16 cellular contexts compared by ENCODE assay signal in genomic region chr12:27024291-27024690, GRCh38. TPM values are rescaled to one million over a fixed set of nuclear protein-coding genes. Genes with fewer than 3 reads are reported as not detected.
DNase-seq lines count a peak whose midpoint lies in the region; ATAC-seq, FAIRE-seq and TF ChIP-seq lines count a peak whose summit lies in the region.
"Had no signal": no experiment of that assay in that cellular context is flagged by ENCODE, and none has a peak within 500 bp of the region (broad histone marks: within the 10 kb centered on the region; RNA-seq: fewer than 3 reads in every experiment).

No MANE protein-coding gene starts in this region.

- peaks cover 0 to 4% (median 0%) of the 10 kb centered on the region in 8 donors for H3K9me3 Mint-ChIP-seq in CD4-positive, alpha-beta memory T cell
- no peaks in the 10 kb centered on the region for H3K9me3 Mint-ChIP-seq in IgD-negative memory B cell
- no peaks in the 10 kb centered on the region for H3K9me3 Mint-ChIP-seq in naive thymus-derived CD8-positive, alpha-beta T cell

- no peak overlapping the region for H2AFZ ChIP-seq in GM12878 (ENCODE audit: control insufficient read depth, low read depth, low read length)

- no peak for TF ChIP-seq CTCF in GM12878 (IDR thresholded peaks at IDR 0.05 in 2 of 3, conservative IDR thresholded peaks at IDR 0.05 in 1 of 3; ENCODE audit: control insufficient read depth in 2 of 3, extremely low read depth in 1 of 3, insufficient read depth in 1 of 3, low read depth in 3 of 3, low read length in 3 of 3)
- TF ChIP-seq CTCF in sigmoid colon (IDR thresholded peaks at IDR 0.05), result no peak

- no peak overlapping the region for H3K4me3 ChIP-seq in CD4-positive, alpha-beta memory T cell (ENCODE audit: low read length in 2 of 2)
- peak overlapping the region; percentile 91; the same call in 1 of the 2 replicates for H3K4me3 ChIP-seq in GM12878
- no peak overlapping the region for H3K4me3 ChIP-seq in sigmoid colon
- H3K4me3 ChIP-seq: cardiac muscle cell, MG63, mucosa of descending colon had no signal

- peaks cover 31 to 51% (median 37%) of the 10 kb centered on the region in 4 donors for H3K4me1 Mint-ChIP-seq in CD4-positive, alpha-beta memory T cell
- H3K4me1 Mint-ChIP-seq in IgD-negative memory B cell, result peaks cover 10 to 38% (median 25%) of the 10 kb centered on the region in 3 donors
- H3K4me1 Mint-ChIP-seq in naive thymus-derived CD8-positive, alpha-beta T cell, result peaks cover 14 to 50% (median 43%) of the 10 kb centered on the region in 4 donors

- FAIRE-seq in GM12878 (lab: Jason Lieb, UNC) (no peak), frontal cortex (lab: Jason Lieb, UNC) (no peak)

- H3K79me2 ChIP-seq in GM12878 (ENCODE audit: control insufficient read depth, insufficient read depth, low read length), result peaks cover 39% of the 10 kb centered on the region

- no peaks in the 10 kb centered on the region for H3K9me3 ChIP-seq in CD4-positive, alpha-beta memory T cell (ENCODE audit: control insufficient read depth in 1 of 2, low read length in 2 of 2)
- H3K9me3 ChIP-seq in GM12878 (replicated peaks; ENCODE audit: control insufficient read depth, insufficient read depth, low read length), result no peaks in the 10 kb centered on the region
- H3K9me3 ChIP-seq in sigmoid colon, result no peaks in the 10 kb centered on the region
- H3K9me3 ChIP-seq: MG63, mucosa of descending colon had no signal

- RAD21 ChIA-PET in GM12878 (lab: Charles Lee; ENCODE audit: unreplicated experiment), result interaction anchor here (1.1 to 6.8 kb wide), 4 partner anchors 10 to 281 kb away, joined by 3 to 81 read pairs (median 19); partner anchors contain the start of gene TM7SF3

- TF ChIP-seq POLR2A in GM12878 (IDR thresholded peaks at IDR 0.05; ENCODE audit: low read depth, low read length) (no peak), sigmoid colon (IDR thresholded peaks at IDR 0.05) (no peak)

- WGBS in GM12878 (ENCODE audit: insufficient coverage, insufficient replicate concordance, low lambda C conversion rate, missing lambda C conversion rate), result 96% methylated on average over 1 of the region's 1 CpG
- 88 to 93% methylated on average over 1 of the region's 1 CpG for WGBS in sigmoid colon, 2 donors

- no peak for DNase-seq in CD4-positive, alpha-beta memory T cell
- DNase-seq in GM12878 (ENCODE audit: low read depth, low spot score), result no peak
- no peak for DNase-seq in naive thymus-derived CD8-positive, alpha-beta T cell
- DNase-seq in mucosa of gallbladder (ENCODE audit: low spot score), result no peak
- no peak for DNase-seq in frontal cortex (ENCODE audit: low spot score in 2 of 2)
- no peak for DNase-seq in kidney glomerular epithelial cell (lab: John Stamatoyannopoulos, UW)
- DNase-seq in sigmoid colon, result no peak
- DNase-seq: COR-L47, MG63, mucosa of descending colon, substantia nigra had no signal

- peak overlapping the region; percentile 84 for H3K4me2 ChIP-seq in GM12878 (ENCODE audit: control insufficient read depth, insufficient read depth)

- no peak overlapping the region for H3K27ac ChIP-seq in CD4-positive, alpha-beta memory T cell (ENCODE audit: low read depth, low read length)
- H3K27ac ChIP-seq in GM12878 (ENCODE audit: control insufficient read depth, insufficient read depth) (no peak overlapping the region), sigmoid colon (no peak overlapping the region)
- H3K27ac ChIP-seq: cardiac muscle cell, HL-60, VCaP had no signal

- SMC1A ChIA-PET in GM12878 (lab: Charles Lee; ENCODE audit: uncharacterized antibody, unreplicated experiment), result interaction anchor here (1.0 to 11.1 kb wide), 8 partner anchors 9 to 293 kb away, joined by 3 to 198 read pairs (median 5); partner anchors contain the start of gene TM7SF3

- no peak for TF ChIP-seq RAD21 in GM12878 (IDR thresholded peaks at IDR 0.05; ENCODE audit: insufficient read depth, low read depth, low read length)

- H3K27me3 ChIP-seq in CD4-positive, alpha-beta memory T cell (ENCODE audit: insufficient read depth, low read length), result no peaks in the 10 kb centered on the region
- no peaks in the 10 kb centered on the region for H3K27me3 ChIP-seq in GM12878 (replicated peaks in 1 of 2; ENCODE audit: control insufficient read depth in 2 of 2, insufficient read depth in 2 of 2, low read length in 1 of 2)
- no peaks in the 10 kb centered on the region for H3K27me3 ChIP-seq in sigmoid colon
- H3K27me3 ChIP-seq: cardiac muscle cell, MG63 had no signal

- H3K4me1 ChIP-seq in CD4-positive, alpha-beta memory T cell (ENCODE audit: insufficient read depth, low read length), result peaks cover 30% of the 10 kb centered on the region
- H3K4me1 ChIP-seq in GM12878 (ENCODE audit: control insufficient read depth, insufficient read depth, low read length) (peaks cover 4% of the 10 kb centered on the region; the same call in 1 of the 2 replicates), sigmoid colon (peaks cover 0 to 27% (median 18%) of the 10 kb centered on the region in 4 donors)

- TF ChIP-seq EP300 in GM12878 (IDR thresholded peaks at IDR 0.05; ENCODE audit: borderline replicate concordance in 1 of 2, control insufficient read depth in 1 of 2, low read depth in 2 of 2, low read length in 2 of 2), result no peak
- TF ChIP-seq EP300 in sigmoid colon (IDR thresholded peaks at IDR 0.05), result no peak

- BruUV-seq in GM12878 (replicated peaks; lab: Mats Ljungman, UMichigan), result no TSS peak

- intact Hi-C loops in CD4-positive, alpha-beta memory T cell (cut with micrococcal nuclease), result loop anchor here (5.0 to 10.0 kb wide), 3 partner anchors 498 to 907 kb away; partner anchors contain the start of gene PPFIBP1
- intact Hi-C loops in GM12878 (cut with micrococcal nuclease; ENCODE audit: unreplicated experiment) (no loop called here), sigmoid colon (cut with DNase I) (loop anchor here (5.0 kb wide), 2 partner anchors 118 to 168 kb away; no protein-coding TSS in a partner anchor)

- ATAC-seq in GM12878, result no peak
- no peak for ATAC-seq in naive thymus-derived CD8-positive, alpha-beta T cell
- ATAC-seq: mucosa of descending colon, right cardiac atrium had no signal

- no peak overlapping the region for H3K9ac ChIP-seq in GM12878 (ENCODE audit: control insufficient read depth, insufficient read depth, low read length)

- POLR2A ChIA-PET in CD4-positive, alpha-beta memory T cell (lab: Charles Lee; ENCODE audit: partially characterized antibody), result interaction anchor here (1.1 to 2.6 kb wide), 4 partner anchors 10 to 192 kb away, joined by 3 to 27 read pairs (median 6); partner anchors contain the start of genes FGFR1OP2, INTS13 and TM7SF3
- POLR2A ChIA-PET in GM12878 (lab: Charles Lee), result interaction anchor here (0.5 to 0.6 kb wide), 2 partner anchors 70 to 296 kb away, joined by 4 to 6 read pairs; no protein-coding TSS in a partner anchor
- POLR2A ChIA-PET in naive thymus-derived CD8-positive, alpha-beta T cell (lab: Charles Lee), result interaction anchor here (1.6 kb wide), 1 partner anchor 11 kb away, joined by 3 read pairs; the partner anchor contains the start of gene TM7SF3

- in situ Hi-C loops in GM12878 (cut with MboI), result loop anchor here (5.0 kb wide), 1 partner anchor 278 kb away; no protein-coding TSS in a partner anchor

- CTCF ChIA-PET in CD4-positive, alpha-beta memory T cell (lab: Charles Lee; ENCODE audit: partially characterized antibody), result interaction anchor here (1.0 to 3.8 kb wide), 3 partner anchors 8 to 138 kb away, joined by 3 to 29 read pairs (median 5); partner anchors contain the start of gene TM7SF3
- CTCF ChIA-PET in GM12878 (lab: Yijun Ruan, JAX), result interaction anchor here (0.8 to 15.9 kb wide), 7 partner anchors 13 to 361 kb away, joined by 3 to 294 read pairs (median 4); no protein-coding TSS in a partner anchor

- peaks cover 17 to 42% of the 10 kb centered on the region in 2 donors for H3K36me3 Mint-ChIP-seq in CD4-positive, alpha-beta memory T cell
- peaks cover 6% of the 10 kb centered on the region for H3K36me3 Mint-ChIP-seq in IgD-negative memory B cell
- peaks cover 9 to 30% (median 10%) of the 10 kb centered on the region in 3 donors for H3K36me3 Mint-ChIP-seq in naive thymus-derived CD8-positive, alpha-beta T cell

- H3K27ac Mint-ChIP-seq in CD4-positive, alpha-beta memory T cell, result peak overlapping the region in 2 of 7 donors; percentile 23 to 98
- H3K27ac Mint-ChIP-seq in IgD-negative memory B cell, result peak overlapping the region in 1 of 3 donors; percentile 22
- peak overlapping the region in 1 of 10 donors; percentile 56 for H3K27ac Mint-ChIP-seq in naive thymus-derived CD8-positive, alpha-beta T cell

- peak overlapping the region in 6 of 8 donors; percentile 57 to 100 (median 98) for H3K4me3 Mint-ChIP-seq in CD4-positive, alpha-beta memory T cell
- peak overlapping the region in 3 of 4 donors; percentile 27 to 99 (median 98) for H3K4me3 Mint-ChIP-seq in IgD-negative memory B cell
- peak overlapping the region in 9 of 10 donors; percentile 22 to 100 (median 99) for H3K4me3 Mint-ChIP-seq in naive thymus-derived CD8-positive, alpha-beta T cell

- H3K27me3 Mint-ChIP-seq in CD4-positive, alpha-beta memory T cell, result peaks cover 0 to 2% of the 10 kb centered on the region in 2 donors
- H3K27me3 Mint-ChIP-seq in IgD-negative memory B cell, result no peaks in the 10 kb centered on the region
- peaks cover 0 to 2% (median 0%) of the 10 kb centered on the region in 5 donors for H3K27me3 Mint-ChIP-seq in naive thymus-derived CD8-positive, alpha-beta T cell

- no peaks in the 10 kb centered on the region for H4K20me1 ChIP-seq in GM12878 (ENCODE audit: control insufficient read depth, insufficient read depth)

- peaks cover 21% of the 10 kb centered on the region for H3K36me3 ChIP-seq in CD4-positive, alpha-beta memory T cell (ENCODE audit: insufficient read depth, low read length)
- H3K36me3 ChIP-seq in GM12878 (ENCODE audit: control insufficient read depth in 2 of 2, insufficient read depth in 2 of 2, low read length in 1 of 2), result peaks cover 0 to 10% of the 10 kb centered on the region in 2 experiments; a peak in 3 of 4 replicates
- H3K36me3 ChIP-seq in sigmoid colon, result peaks cover 0 to 30% (median 14%) of the 10 kb centered on the region in 4 donors

RNA-seq across cellular contexts. Expression of gene MED21, which starts 1.9 kb away (rescaled TPM):
- total RNA-seq in CD4-positive, alpha-beta memory T cell, result 10 to 100 TPM; 65.3 to 68.3 TPM
- 10 to 100 TPM; 20.0 to 23.3 TPM for polyA plus RNA-seq in CD4-positive, alpha-beta memory T cell
- polyA plus RNA-seq in IgD-negative memory B cell, result 17.4 TPM
- 136 and 152 TPM in 2 replicates for total RNA-seq in GM12878 (2013; cell fraction: nucleolus; rRNA removed)
- 32.8 and 33.9 TPM in 2 replicates for total RNA-seq in GM12878 (2014; rRNA removed)
- 38.6 and 41.9 TPM in 2 replicates for total RNA-seq in GM12878 (2014; rRNA removed; fragmentation: Illumina TruSeq; extraction: Trizol)
- total RNA-seq in GM12878 (2021), result 25.5 and 29.1 TPM in 2 replicates
- polyA plus RNA-seq in GM12878 (2011; ENCODE audit: low read depth), result 14.4 TPM
- 72.7 and 83.6 TPM in 2 replicates for polyA plus RNA-seq in GM12878 (2011; rRNA removed)
- 18.4 and 19.9 TPM in 2 replicates for polyA plus RNA-seq in GM12878 (2011; cell fraction: cytosol; rRNA removed)
- polyA plus RNA-seq in GM12878 (2011; cell fraction: nucleus; rRNA removed), result 22.7 and 30.4 TPM in 2 replicates
- polyA plus RNA-seq in GM12878 (2012), result 20.7 and 21.2 TPM in 2 replicates
- 33.9 and 34.7 TPM in 2 replicates for polyA plus RNA-seq in GM12878 (2014; fragmentation: Illumina TruSeq; extraction: Trizol)
- polyA plus RNA-seq in GM12878 (2014; fragmentation: Nextera tagmentation; extraction: Ambion mirVana), result 10 to 100 TPM; 42.6 to 56.0 TPM
- 22.4 and 28.5 TPM in 2 replicates for polyA plus RNA-seq in GM12878 (2014; rRNA removed)
- polyA plus RNA-seq in GM12878 (2016; fragmentation: Nextera tagmentation; extraction: Ambion mirVana), result 10 to 100 TPM; 57.0 to 59.0 TPM
- polyA minus RNA-seq in GM12878 (2011; rRNA and poly(A)+ RNA removed), result 40.0 and 55.4 TPM in 2 replicates
- polyA minus RNA-seq in GM12878 (2011; cell fraction: cytosol; rRNA and poly(A)+ RNA removed), result 9.2 and 14.8 TPM in 2 replicates
- 38.9 and 50.7 TPM in 2 replicates for polyA minus RNA-seq in GM12878 (2011; cell fraction: nucleus; rRNA and poly(A)+ RNA removed)
- 10 to 100 TPM; 68.6 to 86.3 TPM for total RNA-seq in naive thymus-derived CD8-positive, alpha-beta T cell
- 10 to 100 TPM; 13.1 to 16.7 (median 16.5) TPM for polyA plus RNA-seq in naive thymus-derived CD8-positive, alpha-beta T cell
- total RNA-seq in mucosa of gallbladder, result 59.0 TPM
- total RNA-seq in frontal cortex, result 130 TPM
- 10 to 100 TPM; 50.1 to 64.3 (median 62.9) TPM for total RNA-seq in sigmoid colon
- polyA plus RNA-seq in sigmoid colon, result 10 to 100 TPM; 19.4 to 34.9 (median 33.0) TPM

RNA-seq across cellular contexts. Expression of gene TM7SF3, which starts 10.1 kb away (rescaled TPM):
- total RNA-seq in CD4-positive, alpha-beta memory T cell, result 10 to 100 TPM; 27.7 to 29.2 TPM
- polyA plus RNA-seq in CD4-positive, alpha-beta memory T cell, result 10 to 100 TPM; 46.5 to 61.6 TPM
- polyA plus RNA-seq in IgD-negative memory B cell (46.1 TPM), GM12878 (2011; rRNA removed) (336 and 341 TPM in 2 replicates), GM12878 (2014; fragmentation: Illumina TruSeq; extraction: Trizol) (94.2 and 125 TPM in 2 replicates), GM12878 (2014; fragmentation: Nextera tagmentation; extraction: Ambion mirVana) (10 to 100 TPM; 31.4 to 34.1 TPM), GM12878 (2014; rRNA removed) (61.8 and 68.3 TPM in 2 replicates), GM12878 (2016; fragmentation: Nextera tagmentation; extraction: Ambion mirVana) (100 to 1,000 TPM; 121 to 129 TPM), sigmoid colon (10 to 100 TPM in 2 of 3 donors, 1 to 10 TPM in 1; 9.2 to 33.2 (median 13.8) TPM)
- total RNA-seq in GM12878 (2013; cell fraction: nucleolus; rRNA removed), result 180 and 210 TPM in 2 replicates
- total RNA-seq in GM12878 (2014; rRNA removed) (81.2 and 82.6 TPM in 2 replicates), GM12878 (2014; rRNA removed; fragmentation: Illumina TruSeq; extraction: Trizol) (57.3 and 60.9 TPM in 2 replicates), GM12878 (2021) (53.5 and 53.7 TPM in 2 replicates), mucosa of gallbladder (82.8 TPM), frontal cortex (90.1 TPM), sigmoid colon (10 to 100 TPM; 38.4 to 56.9 (median 51.2) TPM)
- 28.8 TPM for polyA plus RNA-seq in GM12878 (2011; ENCODE audit: low read depth)
- polyA plus RNA-seq in GM12878 (2011; cell fraction: cytosol; rRNA removed), result 208 and 250 TPM in 2 replicates
- polyA plus RNA-seq in GM12878 (2011; cell fraction: nucleus; rRNA removed), result 193 and 244 TPM in 2 replicates
- polyA plus RNA-seq in GM12878 (2012), result 36.6 and 47.9 TPM in 2 replicates
- 392 and 531 TPM in 2 replicates for polyA minus RNA-seq in GM12878 (2011; rRNA and poly(A)+ RNA removed)
- polyA minus RNA-seq in GM12878 (2011; cell fraction: cytosol; rRNA and poly(A)+ RNA removed), result 83.7 and 130 TPM in 2 replicates
- 109 and 115 TPM in 2 replicates for polyA minus RNA-seq in GM12878 (2011; cell fraction: nucleus; rRNA and poly(A)+ RNA removed)
- 10 to 100 TPM; 23.5 to 26.5 TPM for total RNA-seq in naive thymus-derived CD8-positive, alpha-beta T cell
- polyA plus RNA-seq in naive thymus-derived CD8-positive, alpha-beta T cell, result 10 to 100 TPM; 44.3 to 62.8 (median 51.4) TPM

RNA-seq across cellular contexts. Expression of gene C12orf71, which starts 58.1 kb away (rescaled TPM):
- not detected for total RNA-seq in CD4-positive, alpha-beta memory T cell
- not detected for polyA plus RNA-seq in CD4-positive, alpha-beta memory T cell
- not detected for polyA plus RNA-seq in IgD-negative memory B cell
- not detected in 2 replicates for total RNA-seq in GM12878 (2013; cell fraction: nucleolus; rRNA removed)
- total RNA-seq in GM12878 (2014; rRNA removed), result not detected in 2 replicates
- not detected in 2 replicates for total RNA-seq in GM12878 (2014; rRNA removed; fragmentation: Illumina TruSeq; extraction: Trizol)
- not detected in 2 replicates for total RNA-seq in GM12878 (2021)
- not detected for polyA plus RNA-seq in GM12878 (2011; ENCODE audit: low read depth)
- polyA plus RNA-seq in GM12878 (2011; rRNA removed), result not detected in 2 replicates
- polyA plus RNA-seq in GM12878 (2011; cell fraction: cytosol; rRNA removed), result not detected in 2 replicates
- not detected in 2 replicates for polyA plus RNA-seq in GM12878 (2011; cell fraction: nucleus; rRNA removed)
- polyA plus RNA-seq in GM12878 (2012), result 0.39 TPM in 1 of 2 replicates, not detected in the other
- polyA plus RNA-seq in GM12878 (2014; fragmentation: Illumina TruSeq; extraction: Trizol), result not detected in 2 replicates
- under 1 TPM in 1 of 2 experiments, not detected in 1; 0.05 TPM for polyA plus RNA-seq in GM12878 (2014; fragmentation: Nextera tagmentation; extraction: Ambion mirVana)
- not detected in 2 replicates for polyA plus RNA-seq in GM12878 (2014; rRNA removed)
- polyA plus RNA-seq in GM12878 (2016; fragmentation: Nextera tagmentation; extraction: Ambion mirVana), result not detected
- not detected in 2 replicates for polyA minus RNA-seq in GM12878 (2011; rRNA and poly(A)+ RNA removed)
- polyA minus RNA-seq in GM12878 (2011; cell fraction: cytosol; rRNA and poly(A)+ RNA removed), result not detected in 2 replicates
- polyA minus RNA-seq in GM12878 (2011; cell fraction: nucleus; rRNA and poly(A)+ RNA removed), result not detected in 2 replicates
- not detected for total RNA-seq in naive thymus-derived CD8-positive, alpha-beta T cell
- not detected for polyA plus RNA-seq in naive thymus-derived CD8-positive, alpha-beta T cell
- not detected for total RNA-seq in mucosa of gallbladder
- not detected for total RNA-seq in frontal cortex
- not detected for total RNA-seq in sigmoid colon
- polyA plus RNA-seq in sigmoid colon, result not detected
- total RNA-seq: cardiac muscle cell, mucosa of descending colon, right cardiac atrium had no signal
- polyA plus RNA-seq: cardiac muscle cell, right cardiac atrium had no signal
